11 cellular contexts compared by ENCODE assay signal in genomic region chr19:2721570-2722540, GRCh38. TPM values are rescaled to one million over a fixed set of nuclear protein-coding genes. Genes with fewer than 3 reads are reported as not detected.
DNase-seq lines count a peak whose midpoint lies in the region; ATAC-seq and TF ChIP-seq lines count a peak whose summit lies in the region.
"Had no signal": no experiment of that assay in that cellular context is flagged by ENCODE, and none has a peak within 500 bp of the region (broad histone marks: within the 10 kb centered on the region; RNA-seq: fewer than 3 reads in every experiment).

No MANE protein-coding gene starts in this region.

- H3K4me3 Mint-ChIP-seq in activated T-cell treated with anti-CD3 and anti-CD28 coated beads, Interleukin-2, amount 50 U/mL, for 24 hours = peak overlapping the region; percentile 62
- H3K4me3 Mint-ChIP-seq in activated naive CD8-positive, alpha-beta T cell treated with anti-CD3 and anti-CD28 coated beads for 36 hours = peak overlapping the region; percentile 18

- no peak overlapping the region for H2AFZ ChIP-seq in PC-9

- BruUV-seq in PC-9 (replicated peaks; lab: Mats Ljungman, UMichigan) = no TSS peak

- H3F3A ChIP-seq in PC-9 (ENCODE audit: insufficient read depth, low read depth) = peaks cover 2% of the 10 kb centered on the region; the same call in 1 of the 2 replicates

- H3K9me3 Mint-ChIP-seq in activated T-cell treated with anti-CD3 and anti-CD28 coated beads, Interleukin-2, amount 50 U/mL, for 24 hours = no peaks in the 10 kb centered on the region
- no peaks in the 10 kb centered on the region for H3K9me3 Mint-ChIP-seq in activated naive CD8-positive, alpha-beta T cell treated with anti-CD3 and anti-CD28 coated beads for 36 hours

- no peak overlapping the region for H3K4me2 ChIP-seq in PC-9

- CTCF ChIA-PET in PC-9 (lab: Charles Lee) = no interaction called here

- WGBS in stomach, 5 donors = 29 to 42% (median 34%) methylated on average over 28 to 39 of the region's 39 CpGs

- H3K27me3 Mint-ChIP-seq in activated T-cell treated with anti-CD3 and anti-CD28 coated beads, Interleukin-2, amount 50 U/mL, for 24 hours = peaks cover 52% of the 10 kb centered on the region
- H3K27me3 Mint-ChIP-seq in activated naive CD8-positive, alpha-beta T cell treated with anti-CD3 and anti-CD28 coated beads for 36 hours = peaks cover 52% of the 10 kb centered on the region

- TF ChIP-seq EP300 in stomach (IDR thresholded peaks at IDR 0.05) = no peak

- no peak for TF ChIP-seq POLR2A in stomach (IDR thresholded peaks at IDR 0.05)

- intact Hi-C loops in stomach (cut with DNase I; ENCODE audit: low total_unique reads) = no loop called here
- intact Hi-C loops in PC-9 (cut with micrococcal nuclease; ENCODE audit: unreplicated experiment) = no loop called here

- TF ChIP-seq CTCF in stomach (IDR thresholded peaks at IDR 0.05) = no peak
- no peak for TF ChIP-seq CTCF in PC-9 (conservative IDR thresholded peaks at IDR 0.05)

- H3K4me1 ChIP-seq in stomach (peaks cover 25 to 49% (median 40%) of the 10 kb centered on the region in 4 donors), PC-9 (replicated peaks; ENCODE audit: insufficient read depth) (0 out of 2 replicates have a peak, but pooled peaks cover 13% of the 10 kb centered on the region)

- no peaks in the 10 kb centered on the region for H3K9me3 ChIP-seq in stomach
- no peaks in the 10 kb centered on the region for H3K9me3 ChIP-seq in PC-9 (ENCODE audit: insufficient read depth, low read depth)
- H3K9me3 ChIP-seq: neutrophil had no signal

- no peaks in the 10 kb centered on the region for H3K79me2 ChIP-seq in PC-9 (ENCODE audit: low read depth)

- H3K27ac Mint-ChIP-seq in activated T-cell treated with anti-CD3 and anti-CD28 coated beads, Interleukin-2, amount 50 U/mL, for 24 hours = no peak overlapping the region
- no peak overlapping the region for H3K27ac Mint-ChIP-seq in activated naive CD8-positive, alpha-beta T cell treated with anti-CD3 and anti-CD28 coated beads for 36 hours

- H3K27me3 ChIP-seq in stomach (peaks cover 5 to 75% (median 47%) of the 10 kb centered on the region in 3 donors), PC-9 (ENCODE audit: insufficient read depth, low read depth) (peaks cover 27% of the 10 kb centered on the region)

- H3K36me3 Mint-ChIP-seq in activated T-cell treated with anti-CD3 and anti-CD28 coated beads, Interleukin-2, amount 50 U/mL, for 24 hours (ENCODE audit: low read depth) = no peaks in the 10 kb centered on the region
- H3K36me3 Mint-ChIP-seq in activated naive CD8-positive, alpha-beta T cell treated with anti-CD3 and anti-CD28 coated beads for 36 hours = no peaks in the 10 kb centered on the region

- H4K20me1 ChIP-seq in PC-9 (ENCODE audit: insufficient read depth) = no peaks in the 10 kb centered on the region

- no peaks in the 10 kb centered on the region for H3K36me3 ChIP-seq in stomach
- H3K36me3 ChIP-seq in PC-9 (ENCODE audit: low read depth) = no peaks in the 10 kb centered on the region
- H3K36me3 ChIP-seq: neutrophil had no signal

- no peak for DNase-seq in activated T-cell treated with anti-CD3 and anti-CD28 coated beads, Interleukin-2, amount 50 U/mL, for 24 hours
- no peak for DNase-seq in activated T-cell treated with anti-CD3 and anti-CD28 coated beads, Interleukin-2, amount 50 U/mL, for 48 hours
- DNase-seq in activated naive CD8-positive, alpha-beta T cell treated with anti-CD3 and anti-CD28 coated beads for 36 hours = no peak
- peak; percentile 38 for DNase-seq in iPS-NIHi7 (ENCODE audit: extremely low spot score)
- no peak for DNase-seq in stomach
- DNase-seq in PC-9 = no peak
- DNase-seq: activated CD4-positive, alpha-beta T cell treated with anti-CD3 and anti-CD28 coated beads for 48 hours; NCI-H524 treated with DMSO at 0.1 percent for 48 hours had no signal

- H3K9me2 ChIP-seq in PC-9 (ENCODE audit: insufficient read depth) = no peaks in the 10 kb centered on the region

- POLR2A ChIA-PET in PC-9 (lab: Charles Lee; ENCODE audit: unreplicated experiment) = no interaction called here

- peaks cover 9% of the 10 kb centered on the region for H3K4me1 Mint-ChIP-seq in activated T-cell treated with anti-CD3 and anti-CD28 coated beads, Interleukin-2, amount 50 U/mL, for 24 hours (ENCODE audit: low read depth)
- no peaks in the 10 kb centered on the region for H3K4me1 Mint-ChIP-seq in activated naive CD8-positive, alpha-beta T cell treated with anti-CD3 and anti-CD28 coated beads for 36 hours

- H3K4me3 ChIP-seq in stomach = peak overlapping the region; percentile 52 to 56 (median 53)
- no peak overlapping the region for H3K4me3 ChIP-seq in PC-9

- H3K27ac ChIP-seq in stomach = peak overlapping the region in 1 of 5 donors; percentile 64
- H3K27ac ChIP-seq in PC-9 = no peak overlapping the region
- H3K27ac ChIP-seq: neutrophil had no signal

- ATAC-seq in HG03342 (IDR thresholded peaks at IDR 0.05; ENCODE audit: unreplicated experiment) (no peak), GM18907 (IDR thresholded peaks at IDR 0.05; ENCODE audit: unreplicated experiment) (no peak)

RNA-seq across cellular contexts. Expression of gene DIRAS1, which starts 0.7 kb away (rescaled TPM):
- under 1 TPM in 1 of 2 experiments, not detected in 1; 0.16 TPM for total RNA-seq in activated naive CD8-positive, alpha-beta T cell treated with anti-CD3 and anti-CD28 coated beads for 36 hours
- 1 to 10 TPM in 2 of 5 donors, under 1 TPM in 2, not detected in 1; 0.73 to 2.9 (median 1.0) TPM for total RNA-seq in stomach
- polyA plus RNA-seq in stomach = 1 to 10 TPM; 2.1 to 8.4 (median 2.8) TPM
- 0.57 and 1.0 TPM in 2 replicates for total RNA-seq in PC-9 (2021)

RNA-seq across cellular contexts. Expression of gene SLC39A3, which starts 18.0 kb away (rescaled TPM):
- total RNA-seq in activated naive CD8-positive, alpha-beta T cell treated with anti-CD3 and anti-CD28 coated beads for 36 hours = 10 to 100 TPM; 50.5 to 52.1 TPM
- 10 to 100 TPM in 2 of 5 donors, 1 to 10 TPM in 2, not detected in 1; 3.6 to 33.6 (median 16.4) TPM for total RNA-seq in stomach
- 10 to 100 TPM in 2 of 3 donors, 1 to 10 TPM in 1; 7.3 to 26.7 (median 14.9) TPM for polyA plus RNA-seq in stomach
- 21.6 and 25.3 TPM in 2 replicates for total RNA-seq in PC-9 (2021)

RNA-seq across cellular contexts. Expression of gene GNG7, which starts 19.4 kb away (rescaled TPM):
- under 1 TPM; 0.36 to 0.45 TPM for total RNA-seq in activated naive CD8-positive, alpha-beta T cell treated with anti-CD3 and anti-CD28 coated beads for 36 hours
- total RNA-seq in stomach (10 to 100 TPM in 1 of 5 donors, 1 to 10 TPM in 3, under 1 TPM in 1; 0.58 to 15.1 (median 3.6) TPM), PC-9 (2021) (2.8 and 3.0 TPM in 2 replicates)
- 1 to 10 TPM; 3.4 to 7.0 (median 5.0) TPM for polyA plus RNA-seq in stomach
